Comparison of ENCODE assay signal across 11 cellular contexts in the genomic region with DNA sequence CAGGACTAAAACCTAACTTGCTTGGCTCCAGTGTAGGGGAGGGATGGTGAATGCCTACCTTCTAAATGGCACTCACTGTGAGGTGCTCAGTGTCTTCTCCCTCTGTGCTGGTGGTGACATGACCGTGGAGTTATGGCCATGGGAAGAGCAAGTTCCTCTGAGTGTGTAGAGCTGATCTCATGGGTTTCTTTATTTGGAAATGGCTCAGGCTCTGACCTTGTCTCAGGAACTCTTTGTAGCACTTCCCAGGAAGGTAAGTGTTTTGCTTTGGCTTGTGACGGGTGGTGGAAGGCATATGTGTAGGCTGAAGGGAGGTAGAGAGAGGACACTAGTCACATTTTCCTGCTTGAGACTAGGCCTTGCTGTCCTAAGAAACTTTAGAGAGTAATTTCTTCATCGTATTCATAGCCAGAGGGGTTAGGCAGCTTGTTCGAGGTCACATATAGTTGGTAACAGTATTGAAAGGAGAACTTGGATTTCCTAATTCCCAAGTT. TPM values are rescaled to one million over a fixed set of nuclear protein-coding genes. Genes with fewer than 3 reads are reported as not detected.
DNase-seq lines count a peak whose midpoint lies in the region; ATAC-seq, FAIRE-seq and TF ChIP-seq lines count a peak whose summit lies in the region.
"Had no signal": no experiment of that assay in that cellular context is flagged by ENCODE, and none has a peak within 500 bp of the region (broad histone marks: within the 10 kb centered on the region; RNA-seq: fewer than 3 reads in every experiment).

No MANE protein-coding gene starts in this region.

- H3K27ac Mint-ChIP-seq in CD4-positive, alpha-beta memory T cell: peak overlapping the region; percentile 43 to 96 (median 86)
- H3K27ac Mint-ChIP-seq: endodermal cell had no signal

- no peak overlapping the region for H2AFZ ChIP-seq in OCI-LY7 (ENCODE audit: low read length)
- no peak overlapping the region for H2AFZ ChIP-seq in endothelial cell of umbilical vein (ENCODE audit: low read depth, low read length)
- H2AFZ ChIP-seq in osteoblast (ENCODE audit: low read length): no peak overlapping the region

- dilution Hi-C loops in endothelial cell of umbilical vein (cut with MboI; ENCODE audit: extremely low pct_ligation_motif_present, low sequenced_read_pairs): no loop called here

- no peaks in the 10 kb centered on the region for H3K36me3 ChIP-seq in CD4-positive, alpha-beta memory T cell (ENCODE audit: insufficient read depth, low read length)
- H3K36me3 ChIP-seq in OCI-LY7 (ENCODE audit: insufficient read depth, low read length) (peaks cover 60% of the 10 kb centered on the region), endothelial cell of umbilical vein (ENCODE audit: control insufficient read depth in 2 of 2, extremely low read depth in 1 of 2, insufficient read depth in 2 of 2, low read length in 2 of 2) (peaks cover 0 to 6% of the 10 kb centered on the region in 2 experiments), osteoblast (ENCODE audit: insufficient read depth, low read length) (no peaks in the 10 kb centered on the region)

- FAIRE-seq in endothelial cell of umbilical vein (lab: Jason Lieb, UNC): peak; percentile 72
- FAIRE-seq in GM19239 (lab: Jason Lieb, UNC): no peak

- H3K9me2 ChIP-seq in OCI-LY7 (ENCODE audit: insufficient read depth, low read length): no peaks in the 10 kb centered on the region

- peak overlapping the region; percentile 67 for H3K27ac ChIP-seq in CD4-positive, alpha-beta memory T cell (ENCODE audit: low read depth, low read length)
- H3K27ac ChIP-seq in OCI-LY7 (ENCODE audit: low read depth, low read length, poor library complexity, severe bottlenecking): no peak overlapping the region
- peak overlapping the region; percentile 74 for H3K27ac ChIP-seq in endothelial cell of umbilical vein (ENCODE audit: insufficient read depth, low read depth, low read length)
- H3K27ac ChIP-seq in osteoblast (ENCODE audit: low read depth, low read length): peak overlapping the region; percentile 76
- H3K27ac ChIP-seq in RWPE1: no peak overlapping the region; the same call in 1 of the 2 replicates

- ATAC-seq in GM19351 (IDR thresholded peaks at IDR 0.05; ENCODE audit: unreplicated experiment): no peak

- H3K79me2 ChIP-seq in OCI-LY7 (ENCODE audit: insufficient read depth, low read depth, low read length): peaks cover 97% of the 10 kb centered on the region
- H3K79me2 ChIP-seq in endothelial cell of umbilical vein (ENCODE audit: control insufficient read depth, insufficient read depth, low read length): peaks cover 91% of the 10 kb centered on the region
- H3K79me2 ChIP-seq in osteoblast (ENCODE audit: insufficient read depth, low read length): peaks cover 88% of the 10 kb centered on the region

- H3K4me2 ChIP-seq in OCI-LY7 (ENCODE audit: low read length): peak overlapping the region; percentile 10; the same call in 1 of the 2 replicates
- peak overlapping the region; percentile 86 for H3K4me2 ChIP-seq in endothelial cell of umbilical vein (ENCODE audit: insufficient read depth, low read length)
- peak overlapping the region; percentile 50 for H3K4me2 ChIP-seq in osteoblast (ENCODE audit: insufficient read depth, low read length)

- no peaks in the 10 kb centered on the region for H3K27me3 Mint-ChIP-seq in CD4-positive, alpha-beta memory T cell

- no peak for TF ChIP-seq CTCF in OCI-LY7 (conservative IDR thresholded peaks at IDR 0.05; ENCODE audit: low read length)
- no peak for TF ChIP-seq CTCF in endothelial cell of umbilical vein (IDR thresholded peaks at IDR 0.05; ENCODE audit: extremely low read depth in 1 of 2, insufficient read depth in 1 of 2, low read depth in 1 of 2, low read length in 2 of 2)
- TF ChIP-seq CTCF in osteoblast (IDR thresholded peaks at IDR 0.05; ENCODE audit: extremely low read depth, low read depth, low read length): no peak
- TF ChIP-seq CTCF in RWPE1 (conservative IDR thresholded peaks at IDR 0.05; ENCODE audit: low read depth): no peak

- BruUV-seq in OCI-LY7 (replicated peaks; lab: Mats Ljungman, UMichigan) (no TSS peak), endothelial cell of umbilical vein (replicated peaks; lab: Mats Ljungman, UMichigan) (no TSS peak)

- peak overlapping the region; percentile 36 to 39 for H3K4me3 ChIP-seq in CD4-positive, alpha-beta memory T cell (ENCODE audit: low read length in 2 of 2)
- H3K4me3 ChIP-seq in OCI-LY7 (ENCODE audit: low read depth, low read length, poor library complexity, severe bottlenecking) (no peak overlapping the region), endothelial cell of umbilical vein (replicated peaks in 1 of 3; ENCODE audit: insufficient read depth in 1 of 3, low read depth in 1 of 3, low read length in 3 of 3) (peak overlapping the region in 1 of 3 experiments; percentile 38), osteoblast (ENCODE audit: insufficient read depth, low read length) (peak overlapping the region; percentile 1)

- no peak for TF ChIP-seq POLR2A in endothelial cell of umbilical vein (IDR thresholded peaks at IDR 0.05; ENCODE audit: low read depth, low read length)

- peaks cover 5% of the 10 kb centered on the region; the same call in 1 of the 2 replicates for H4K20me1 ChIP-seq in OCI-LY7 (ENCODE audit: insufficient read depth, low read length)
- H4K20me1 ChIP-seq in endothelial cell of umbilical vein (replicated peaks; ENCODE audit: control insufficient read depth, extremely low read depth, insufficient read depth, low read length): peaks cover 4% of the 10 kb centered on the region
- H4K20me1 ChIP-seq in osteoblast (ENCODE audit: insufficient read depth, low read length): peaks cover 22% of the 10 kb centered on the region

- H3K4me1 Mint-ChIP-seq in CD4-positive, alpha-beta memory T cell: peaks cover 54 to 94% (median 66%) of the 10 kb centered on the region in 4 donors

- no peak for DNase-seq in CD4-positive, alpha-beta memory T cell
- DNase-seq in OCI-LY7 (ENCODE audit: low spot score) (no peak), endothelial cell of umbilical vein (ENCODE audit: low read depth, low spot score) (no peak), osteoblast (ENCODE audit: insufficient read length, low spot score, missing footprints) (no peak), RWPE1 (ENCODE audit: low spot score) (no peak), GM19239 (ENCODE audit: insufficient read length, low spot score) (no peak), activated gamma-delta T cell treated with Interleukin-2 at 50 U/mL for 16 hours (no peak)
- DNase-seq: activated CD4-positive, CD25-positive, alpha-beta regulatory T cell; endodermal cell; NCI-H446 had no signal

- no peaks in the 10 kb centered on the region for H3K9me1 ChIP-seq in endothelial cell of umbilical vein (replicated peaks; ENCODE audit: control insufficient read depth, extremely low read depth, insufficient read depth, low read length)

- H3K9ac ChIP-seq in endothelial cell of umbilical vein (replicated peaks; ENCODE audit: extremely low read depth, insufficient read depth, low read length): peak overlapping the region; percentile 47

- intact Hi-C loops in CD4-positive, alpha-beta memory T cell (cut with micrococcal nuclease): loop anchor here (1.0 to 10.0 kb wide), 3 partner anchors 23 to 79 kb away; no protein-coding TSS in a partner anchor
- intact Hi-C loops in OCI-LY7 (cut with micrococcal nuclease; ENCODE audit: unreplicated experiment): no loop called here
- intact Hi-C loops in endothelial cell of umbilical vein (cut with micrococcal nuclease): no loop called here

- no peaks in the 10 kb centered on the region for H3K9me3 Mint-ChIP-seq in CD4-positive, alpha-beta memory T cell

- peaks cover 85% of the 10 kb centered on the region for H3K4me1 ChIP-seq in CD4-positive, alpha-beta memory T cell (ENCODE audit: insufficient read depth, low read length)
- H3K4me1 ChIP-seq in OCI-LY7 (ENCODE audit: insufficient read depth, low read length, poor library complexity, severe bottlenecking) (peaks cover 62% of the 10 kb centered on the region), endothelial cell of umbilical vein (ENCODE audit: control insufficient read depth, extremely low read depth, insufficient read depth, low read length) (peaks cover 77% of the 10 kb centered on the region), osteoblast (ENCODE audit: insufficient read depth, low read length) (peaks cover 81% of the 10 kb centered on the region)

- H3K9me3 ChIP-seq in CD4-positive, alpha-beta memory T cell (ENCODE audit: control insufficient read depth in 1 of 2, low read length in 2 of 2): no peaks in the 10 kb centered on the region
- H3K9me3 ChIP-seq in OCI-LY7 (ENCODE audit: low read length) (no peaks in the 10 kb centered on the region), endothelial cell of umbilical vein (replicated peaks; ENCODE audit: control insufficient read depth, insufficient read depth, low read length) (no peaks in the 10 kb centered on the region), osteoblast (ENCODE audit: low read depth, low read length) (no peaks in the 10 kb centered on the region)

- H3K36me3 Mint-ChIP-seq in CD4-positive, alpha-beta memory T cell: peaks cover 58 to 71% of the 10 kb centered on the region in 2 donors

- peak overlapping the region; percentile 80 to 97 (median 91) for H3K4me3 Mint-ChIP-seq in CD4-positive, alpha-beta memory T cell
- H3K4me3 Mint-ChIP-seq: endodermal cell had no signal

- CTCF ChIA-PET in CD4-positive, alpha-beta memory T cell (lab: Charles Lee; ENCODE audit: partially characterized antibody): interaction anchor here (0.8 to 2.9 kb wide), 11 partner anchors 15 to 77 kb away, joined by 3 to 12 read pairs (median 6); no protein-coding TSS in a partner anchor
- CTCF ChIA-PET in OCI-LY7 (lab: Charles Lee; ENCODE audit: unreplicated experiment): no interaction called here
- CTCF ChIA-PET in endothelial cell of umbilical vein (lab: Charles Lee): interaction anchor here (0.9 to 2.8 kb wide), 5 partner anchors 21 to 78 kb away, joined by 3 to 16 read pairs (median 3); no protein-coding TSS in a partner anchor
- CTCF ChIA-PET in RWPE1 (lab: Yijun Ruan, JAX): no interaction called here

- H3K27me3 ChIP-seq in CD4-positive, alpha-beta memory T cell (ENCODE audit: insufficient read depth, low read length): no peaks in the 10 kb centered on the region
- H3K27me3 ChIP-seq in endothelial cell of umbilical vein (ENCODE audit: control insufficient read depth in 2 of 2, insufficient read depth in 2 of 2, low read length in 2 of 2) (no peaks in the 10 kb centered on the region), osteoblast (ENCODE audit: insufficient read depth, low read length) (no peaks in the 10 kb centered on the region)

- POLR2A ChIA-PET in CD4-positive, alpha-beta memory T cell (lab: Charles Lee; ENCODE audit: partially characterized antibody): interaction anchor here (0.8 to 10.9 kb wide), 11 partner anchors 13 to 312 kb away, joined by 3 to 106 read pairs (median 4); no protein-coding TSS in a partner anchor
- POLR2A ChIA-PET in OCI-LY7 (lab: Charles Lee): interaction anchor here (1.1 to 3.7 kb wide), 3 partner anchors 15 to 30 kb away, joined by 3 to 23 read pairs (median 15); no protein-coding TSS in a partner anchor
- POLR2A ChIA-PET in endothelial cell of umbilical vein (lab: Charles Lee): interaction anchor here (0.7 to 1.5 kb wide), 3 partner anchors 28 to 72 kb away, joined by 3 to 8 read pairs (median 4); no protein-coding TSS in a partner anchor
- POLR2A ChIA-PET in RWPE1 (lab: Yijun Ruan, JAX; ENCODE audit: low non-redundant PET): no interaction called here

RNA-seq across cellular contexts. Expression of gene MSN, which starts 6.5 kb away (rescaled TPM):
- 100 to 1,000 TPM; 334 to 343 TPM for total RNA-seq in CD4-positive, alpha-beta memory T cell
- polyA plus RNA-seq in CD4-positive, alpha-beta memory T cell: 100 to 1,000 TPM; 594 to 669 TPM
- total RNA-seq in OCI-LY7 (2014; rRNA removed; shearing (Covaris generic)): 95.1 and 95.8 TPM in 2 replicates
- 143 and 145 TPM in 2 replicates for total RNA-seq in OCI-LY7 (2022)
- total RNA-seq in endothelial cell of umbilical vein: 635 and 658 TPM in 2 replicates
- polyA plus RNA-seq in endothelial cell of umbilical vein: 511 and 528 TPM in 2 replicates
- 475 and 549 TPM in 2 replicates for polyA plus RNA-seq in endothelial cell of umbilical vein (2011; cell fraction: cytosol; rRNA removed)
- 738 and 769 TPM in 2 replicates for polyA plus RNA-seq in endothelial cell of umbilical vein (2011; cell fraction: nucleus; rRNA removed)
- 862 and 934 TPM in 2 replicates for polyA plus RNA-seq in endothelial cell of umbilical vein (2012)
- 709 and 797 TPM in 2 replicates for polyA minus RNA-seq in endothelial cell of umbilical vein
- 123 TPM for polyA minus RNA-seq in endothelial cell of umbilical vein (2011; cell fraction: cytosol; rRNA and poly(A)+ RNA removed)
- polyA minus RNA-seq in endothelial cell of umbilical vein (2011; cell fraction: nucleus; rRNA and poly(A)+ RNA removed): 296 and 346 TPM in 2 replicates
- 236 and 249 TPM in 2 replicates for total RNA-seq in osteoblast

Comparison
In these comparisons a context has a peak if more than half of its experiments do, and no peak if none do; other contexts are left out.
1. H3K27ac ChIP-seq: peak in CD4-positive, alpha-beta memory T cell (single experiment), endothelial cell of umbilical vein (single experiment) and osteoblast (single experiment); none in OCI-LY7 (single experiment) and RWPE1 (single experiment).
2. H3K4me2 ChIP-seq: peak in every context shown above with its lines; median percentile 86 in endothelial cell of umbilical vein; 50 in osteoblast; 10 in OCI-LY7.
3. CTCF ChIA-PET loops: an anchor here in CD4-positive, alpha-beta memory T cell (0.8 to 2.9 kb wide) and endothelial cell of umbilical vein (0.9 to 2.8 kb wide); none called in OCI-LY7 and RWPE1.